Comparison of ENCODE assay signal across 14 cellular contexts in the genomic region with DNA sequence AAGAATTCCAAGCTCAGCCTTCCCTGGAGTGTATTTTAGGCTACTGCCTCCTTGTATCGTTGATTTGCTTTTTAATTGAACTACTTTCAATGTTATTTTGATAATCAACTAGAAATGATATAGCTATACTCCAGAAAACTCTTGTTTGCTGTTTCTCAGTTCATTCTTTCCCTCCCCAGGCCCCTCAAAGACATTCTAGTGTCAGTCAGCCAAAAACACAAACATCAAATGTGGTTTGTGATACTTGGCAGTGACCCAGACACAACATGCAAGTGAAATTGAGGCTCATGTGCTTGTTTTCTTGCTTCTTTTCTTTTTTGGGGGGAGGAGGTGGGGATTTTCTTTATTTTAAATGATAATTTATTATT. TPM values are rescaled to one million over a fixed set of nuclear protein-coding genes. Genes with fewer than 3 reads are reported as not detected.
DNase-seq lines count a peak whose midpoint lies in the region; ATAC-seq, FAIRE-seq and TF ChIP-seq lines count a peak whose summit lies in the region.
"Had no signal": no experiment of that assay in that cellular context is flagged by ENCODE, and none has a peak within 500 bp of the region (broad histone marks: within the 10 kb centered on the region; RNA-seq: fewer than 3 reads in every experiment).

No MANE protein-coding gene starts in this region.

- no peaks in the 10 kb centered on the region for H3K9me3 ChIP-seq in heart right ventricle

- H3K4me3 Mint-ChIP-seq in mesothelial cell of epicardium, result peak overlapping the region; percentile 88

- H3K27ac Mint-ChIP-seq in mesothelial cell of epicardium, result peak overlapping the region; percentile 45

- peak in 1 of 2 donors; percentile 32 for DNase-seq in heart right ventricle
- DNase-seq in cardiac septum (ENCODE audit: low spot score), result no peak
- peak; percentile 47 for DNase-seq in dedifferentiated amniotic fluid mesenchymal stem cell (ENCODE audit: extremely low spot score)
- DNase-seq in mesothelial cell of epicardium (ENCODE audit: low spot score in 2 of 2, unreplicated experiment in 2 of 2), result no peak
- DNase-seq in urothelium cell line (ENCODE audit: low spot score), result peak; percentile 11
- no peak for DNase-seq in NCI-H187 (lab: John Stamatoyannopoulos, UW)
- no peak for DNase-seq in SHP77 treated with DMSO at 0.1 percent for 48 hours (lab: John Stamatoyannopoulos, UW)
- DNase-seq in NCI-H146 treated with DMSO at 0.1 percent for 48 hours (lab: John Stamatoyannopoulos, UW; ENCODE audit: unreplicated experiment), result no peak
- DNase-seq: left colon; NCI-H1436 treated with DMSO at 0.1 percent for 48 hours; stimulated activated CD4-positive, alpha-beta T cell treated with anti-CD3 and anti-CD28 coated beads, Interleukin-2, amount 100 ng/mL, for 24 hours had no signal

- no peak for TF ChIP-seq CTCF in heart right ventricle (IDR thresholded peaks at IDR 0.05)
- TF ChIP-seq CTCF in mesothelial cell of epicardium (IDR thresholded peaks at IDR 0.05; ENCODE audit: unreplicated experiment), result no peak

- H3K27me3 ChIP-seq in heart right ventricle, result peaks cover 0 to 8% (median 0%) of the 10 kb centered on the region in 7 donors
- H3K27me3 ChIP-seq: BLaER1 had no signal

- peaks cover 0 to 14% (median 0%) of the 10 kb centered on the region in 9 donors for H3K36me3 ChIP-seq in heart right ventricle
- H3K36me3 ChIP-seq: BLaER1 had no signal

- H3K27me3 Mint-ChIP-seq in mesothelial cell of epicardium (ENCODE audit: low read depth), result peaks cover 8% of the 10 kb centered on the region

- peak in 2 of 8 donors; percentile 3 to 7 for ATAC-seq in heart right ventricle
- ATAC-seq: GM12878, left colon had no signal

- peak overlapping the region in 8 of 10 donors; percentile 31 to 72 (median 50) for H3K27ac ChIP-seq in heart right ventricle
- H3K27ac ChIP-seq: BLaER1 had no signal

- H3K4me1 Mint-ChIP-seq in mesothelial cell of epicardium, result peaks cover 54% of the 10 kb centered on the region

- WGBS in heart right ventricle, 2 donors, result 0 to 17% methylated on average over 1 of the region's 1 CpG

- H3K36me3 Mint-ChIP-seq in mesothelial cell of epicardium, result peaks cover 19% of the 10 kb centered on the region

- peaks cover 4 to 88% (median 70%) of the 10 kb centered on the region in 9 donors for H3K4me1 ChIP-seq in heart right ventricle
- H3K4me1 ChIP-seq: BLaER1 had no signal

- FAIRE-seq in urothelium cell line (lab: Jason Lieb, UNC), result no peak
- FAIRE-seq: colon, GM12878 had no signal

- no peaks in the 10 kb centered on the region for H3K9me3 Mint-ChIP-seq in mesothelial cell of epicardium

- H3K4me3 ChIP-seq in heart right ventricle, result peak overlapping the region in 8 of 10 donors; percentile 13 to 36 (median 30)
- H3K4me3 ChIP-seq: BLaER1, GM12878 had no signal

- intact Hi-C loops in heart right ventricle (cut with DNase I), result loop anchor here in 1 of 10 donors (10.0 kb wide), 1 partner anchor 112 kb away; no protein-coding TSS in a partner anchor
- intact Hi-C loops in cardiac septum (cut with DNase I), result no loop called here

RNA-seq across cellular contexts. Expression of gene FAT4, which starts 7.6 kb away (rescaled TPM):
- total RNA-seq in heart right ventricle, result 10 to 100 TPM in 7 of 10 donors, 1 to 10 TPM in 3; 5.4 to 16.5 (median 11.6) TPM
- polyA plus RNA-seq in heart right ventricle, result 1 to 10 TPM; 1.7 to 2.2 TPM
- 18.6 TPM for total RNA-seq in cardiac septum
- total RNA-seq in mesothelial cell of epicardium, result 58.5 to 61.1 TPM (median 60.2 TPM) in 3 replicates
- polyA plus RNA-seq: GM12878 had no signal

Comparison
In these comparisons a context has a peak if more than half of its experiments do, and no peak if none do; other contexts are left out.
1. DNase-seq: peak in dedifferentiated amniotic fluid mesenchymal stem cell (single experiment) and urothelium cell line (single experiment); none in cardiac septum (single experiment), mesothelial cell of epicardium (0 of 2), NCI-H187 (0 of 2), SHP77 treated with DMSO at 0.1 percent for 48 hours (single experiment) and NCI-H146 treated with DMSO at 0.1 percent for 48 hours (single experiment).